8 cellular contexts compared by ENCODE assay signal in the genomic region with DNA sequence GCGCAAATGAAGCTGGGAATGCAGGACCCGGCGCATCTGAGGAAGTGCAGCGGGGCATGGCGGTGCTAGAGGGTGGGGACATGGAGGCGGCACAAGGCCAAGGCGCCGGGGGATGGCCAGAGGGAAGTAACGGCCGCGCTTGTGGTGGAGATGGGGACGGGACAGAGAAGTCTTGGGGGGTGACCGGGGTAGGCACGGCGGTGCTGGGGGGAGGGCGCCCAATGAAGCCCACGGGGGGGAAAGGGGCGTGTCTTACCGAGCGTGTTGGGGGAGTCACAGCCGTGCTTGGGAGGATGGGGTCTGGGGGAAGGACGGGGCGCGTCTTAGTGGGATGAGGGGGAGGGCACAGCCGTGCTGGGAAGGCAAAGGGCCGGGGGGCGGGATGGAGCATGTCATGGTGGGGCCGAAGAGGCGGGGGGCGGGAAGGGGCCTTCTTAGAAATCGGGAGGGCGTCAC. TPM values are rescaled to one million over a fixed set of nuclear protein-coding genes. Genes with fewer than 3 reads are reported as not detected.
DNase-seq lines count a peak whose midpoint lies in the region; ATAC-seq and TF ChIP-seq lines count a peak whose summit lies in the region.

No MANE protein-coding gene starts in this region.

- WGBS in lung, 2 donors = 2 to 9% methylated on average over 11 to 32 of the region's 32 CpGs
- 0 to 3% methylated on average over 3 to 15 of the region's 32 CpGs for WGBS in testis, 2 donors

- TF ChIP-seq POLR2A in testis (IDR thresholded peaks at IDR 0.05) = no peak

- H3K9me3 Mint-ChIP-seq in activated naive CD4-positive, alpha-beta T cell treated with anti-CD3 and anti-CD28 coated beads, Interleukin-2, amount 10 ng/mL, durations not matched to agents 7 days and 5 days = no peaks in the 10 kb centered on the region

- ATAC-seq in lung (ENCODE audit: insufficient read depth, low FRiP score) (peak; percentile 35), HG03565 (IDR thresholded peaks at IDR 0.05; ENCODE audit: unreplicated experiment) (no peak), HG03469 (IDR thresholded peaks at IDR 0.05; ENCODE audit: unreplicated experiment) (no peak), GM18858 (IDR thresholded peaks at IDR 0.05; ENCODE audit: unreplicated experiment) (no peak)

- no peak overlapping the region for H3K27ac Mint-ChIP-seq in activated naive CD4-positive, alpha-beta T cell treated with anti-CD3 and anti-CD28 coated beads, Interleukin-2, amount 10 ng/mL, durations not matched to agents 7 days and 5 days

- H3K27me3 Mint-ChIP-seq in activated naive CD4-positive, alpha-beta T cell treated with anti-CD3 and anti-CD28 coated beads, Interleukin-2, amount 10 ng/mL, durations not matched to agents 7 days and 5 days = peaks cover 18% of the 10 kb centered on the region

- no peak for TF ChIP-seq CTCF in lung (IDR thresholded peaks at IDR 0.05; ENCODE audit: control extremely low read depth, extremely low read depth)
- TF ChIP-seq CTCF in testis (IDR thresholded peaks at IDR 0.05) = no peak

- H3K27ac ChIP-seq in lung (ENCODE audit: low read depth in 1 of 2, low read length in 1 of 2) (peak overlapping the region; percentile 84 to 88), testis (peak overlapping the region; percentile 65 to 90)

- no peak overlapping the region for H3K4me3 ChIP-seq in lung
- peak overlapping the region; percentile 60 to 70 for H3K4me3 ChIP-seq in testis

- CTCF ChIA-PET in activated naive CD4-positive, alpha-beta T cell treated with anti-CD3 and anti-CD28 coated beads, Interleukin-2, amount 10 ng/mL, durations not matched to agents 7 days and 5 days (lab: Charles Lee) = no interaction called here

- peaks cover 0 to 5% of the 10 kb centered on the region in 2 donors for H3K9me3 ChIP-seq in lung (ENCODE audit: control insufficient read depth in 2 of 2, insufficient read depth in 1 of 2, low read length in 1 of 2)
- H3K9me3 ChIP-seq in testis = no peaks in the 10 kb centered on the region

- H3K36me3 ChIP-seq in lung (ENCODE audit: control insufficient read depth in 2 of 2, insufficient read depth in 2 of 2, low read length in 2 of 2) (peaks cover 0 to 6% of the 10 kb centered on the region in 2 donors), testis (ENCODE audit: low read depth, missing control alignments) (no peaks in the 10 kb centered on the region)

- H3K27me3 ChIP-seq in lung (ENCODE audit: control insufficient read depth, insufficient read depth) (no peaks in the 10 kb centered on the region), testis (no peaks in the 10 kb centered on the region)

- no peaks in the 10 kb centered on the region for H3K36me3 Mint-ChIP-seq in activated naive CD4-positive, alpha-beta T cell treated with anti-CD3 and anti-CD28 coated beads, Interleukin-2, amount 10 ng/mL, durations not matched to agents 7 days and 5 days

- DNase-seq in activated naive CD4-positive, alpha-beta T cell treated with anti-CD3 and anti-CD28 coated beads, Interleukin-2, amount 10 ng/mL, durations not matched to agents 7 days and 5 days = peak; percentile 19
- no peak for DNase-seq in activated naive CD4-positive, alpha-beta T cell treated with anti-CD3 and anti-CD28 coated beads, Interleukin-2, amount 50 U/mL, for 16 hours
- DNase-seq in dermis blood vessel endothelial cell = peak; percentile 73
- DNase-seq in lung (ENCODE audit: low spot score) = peak; percentile 64
- peak; percentile 54 for DNase-seq in testis

- peak overlapping the region; percentile 23 for H3K4me3 Mint-ChIP-seq in activated naive CD4-positive, alpha-beta T cell treated with anti-CD3 and anti-CD28 coated beads, Interleukin-2, amount 10 ng/mL, durations not matched to agents 7 days and 5 days

- H3K4me1 ChIP-seq in lung (ENCODE audit: control insufficient read depth in 2 of 2, insufficient read depth in 2 of 2, low read length in 2 of 2) (peaks cover 0 to 4% of the 10 kb centered on the region in 2 donors), testis (no peaks in the 10 kb centered on the region)

- H3K4me1 Mint-ChIP-seq in activated naive CD4-positive, alpha-beta T cell treated with anti-CD3 and anti-CD28 coated beads, Interleukin-2, amount 10 ng/mL, durations not matched to agents 7 days and 5 days = peaks cover 5% of the 10 kb centered on the region

- intact Hi-C loops in testis (cut with DNase I; ENCODE audit: low total_unique reads) = no loop called here

RNA-seq across cellular contexts. Expression of a gene that starts 1.0 kb away (rescaled TPM):
- total RNA-seq in dermis blood vessel endothelial cell (32.2 and 39.8 TPM in 2 replicates), lung (10 to 100 TPM; 42.9 to 55.4 TPM), testis (10 to 100 TPM; 25.4 to 37.0 TPM)
- polyA plus RNA-seq in lung (10 to 100 TPM; 10.8 to 25.3 TPM), testis (ENCODE audit: insufficient read depth, low read depth, low replicate concordance) (14.6 TPM)
